In the genomic region with DNA sequence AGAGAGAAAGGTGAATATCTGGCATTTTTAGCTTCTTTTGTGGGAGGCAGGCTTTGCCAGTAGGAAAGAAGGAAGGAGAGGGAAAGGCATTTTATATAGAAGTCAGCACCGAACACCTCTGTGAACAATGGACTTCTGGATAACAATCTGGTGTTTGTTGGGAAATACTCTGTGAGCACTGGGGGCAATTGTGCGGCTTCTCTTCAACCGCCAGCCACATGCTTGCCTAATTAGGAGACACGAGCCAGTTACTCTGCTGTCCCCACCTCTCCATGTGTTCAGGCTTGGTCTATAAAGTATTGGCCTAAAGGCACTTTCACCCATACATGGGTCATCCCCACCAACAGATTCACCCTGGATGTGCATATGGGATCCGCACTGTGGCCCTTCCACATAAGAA, we compare ENCODE assay signal across 18 cellular contexts.
A peak's percentile ranks its signal among the peaks of the same experiment; 100 is the strongest.
DNase-seq lines count a peak whose midpoint lies in the region; ATAC-seq, FAIRE-seq and TF ChIP-seq lines count a peak whose summit lies in the region.
"Had no signal": no experiment of that assay in that cellular context is flagged by ENCODE, and none has a peak within 500 bp of the region (broad histone marks: within the 10 kb centered on the region; RNA-seq: fewer than 3 reads in every experiment).

No MANE protein-coding gene starts in this region.

- intact Hi-C loops in GM12878 (cut with micrococcal nuclease; ENCODE audit: unreplicated experiment): loop anchor here (5.0 kb wide), 1 partner anchor 463 kb away; no protein-coding TSS in a partner anchor

- DNase-seq in GM12892 (ENCODE audit: insufficient read length) (no peak), MV-4-11 (lab: John Stamatoyannopoulos, UW) (peak; percentile 25), GM12878 (ENCODE audit: low read depth, low spot score) (no peak), AG08396 (ENCODE audit: low spot score) (no peak), Ammon's horn (ENCODE audit: low spot score) (no peak), H4 (ENCODE audit: low spot score) (no peak)
- DNase-seq: Caco-2; CD4-positive, alpha-beta T cell; DMS79; GF-D8; GOT3; H9 had no signal

- H3K9ac ChIP-seq in GM12878 (ENCODE audit: control insufficient read depth, insufficient read depth, low read length) (no peak overlapping the region), neural cell (ENCODE audit: low read length) (peak overlapping the region; percentile 29)

- no peaks in the 10 kb centered on the region for H3K9me2 ChIP-seq in neural cell (ENCODE audit: insufficient read depth, low read length)

- H3K27me3 ChIP-seq in GM12878 (replicated peaks in 1 of 2; ENCODE audit: control insufficient read depth in 2 of 2, insufficient read depth in 2 of 2, low read length in 1 of 2) (no peaks in the 10 kb centered on the region), neural cell (ENCODE audit: insufficient read depth, low read depth, low read length) (no peaks in the 10 kb centered on the region)

- H4K20me1 ChIP-seq in GM12878 (ENCODE audit: control insufficient read depth, insufficient read depth): no peaks in the 10 kb centered on the region
- no peaks in the 10 kb centered on the region for H4K20me1 ChIP-seq in neural cell (ENCODE audit: insufficient read depth)

- CTCF ChIA-PET in GM12878 (lab: Yijun Ruan, JAX): interaction anchor here (1.2 to 17.6 kb wide), 7 partner anchors 7 to 233 kb away, joined by 5 to 215 read pairs (median 10); no protein-coding TSS in a partner anchor

- in situ Hi-C loops in GM12878 (cut with MboI): no loop called here

- H3K4me1 ChIP-seq in GM12878 (ENCODE audit: control insufficient read depth, insufficient read depth, low read length): peaks cover 48% of the 10 kb centered on the region
- H3K4me1 ChIP-seq: Caco-2 had no signal

- no peak overlapping the region for H3K4me3 ChIP-seq in GM12878
- H3K4me3 ChIP-seq in neural cell (ENCODE audit: low read length): no peak overlapping the region
- H3K4me3 ChIP-seq: K562 had no signal

- no peak overlapping the region for H2AFZ ChIP-seq in GM12878 (ENCODE audit: control insufficient read depth, low read depth, low read length)
- no peak overlapping the region for H2AFZ ChIP-seq in neural cell (ENCODE audit: low read depth, low read length)

- ATAC-seq in GM12878: no peak
- no peak for ATAC-seq in HG02763 (IDR thresholded peaks at IDR 0.05; ENCODE audit: unreplicated experiment)
- ATAC-seq: K562 had no signal

- H3K27ac ChIP-seq in GM12878 (ENCODE audit: control insufficient read depth, insufficient read depth): no peak overlapping the region
- peak overlapping the region; percentile 68 for H3K27ac ChIP-seq in neural cell (ENCODE audit: low read length)
- H3K27ac ChIP-seq: C4-2B, HL-60 had no signal

- H3K9me3 ChIP-seq in GM12878 (replicated peaks; ENCODE audit: control insufficient read depth, insufficient read depth, low read length) (peaks cover 3% of the 10 kb centered on the region; the same call in 2 of the 3 replicates), neural cell (ENCODE audit: low read length) (no peaks in the 10 kb centered on the region)
- H3K9me3 ChIP-seq: Caco-2 had no signal

- TF ChIP-seq POLR2A in GM12892 (IDR thresholded peaks at IDR 0.05; ENCODE audit: low read depth, low read length) (no peak), GM12878 (IDR thresholded peaks at IDR 0.05; ENCODE audit: low read depth, low read length) (no peak)

- no peaks in the 10 kb centered on the region for H3K36me3 ChIP-seq in GM12878 (ENCODE audit: control insufficient read depth in 2 of 2, insufficient read depth in 2 of 2, low read length in 1 of 2)
- H3K36me3 ChIP-seq in neural cell (ENCODE audit: insufficient read depth, low read length): no peaks in the 10 kb centered on the region

- no TSS peak for BruUV-seq in GM12878 (replicated peaks; lab: Mats Ljungman, UMichigan)

- 60% methylated on average over 5 of the region's 5 CpGs for WGBS in GM12878 (ENCODE audit: insufficient coverage, insufficient replicate concordance, low lambda C conversion rate, missing lambda C conversion rate)

- no peaks in the 10 kb centered on the region for H3K79me2 ChIP-seq in GM12878 (ENCODE audit: control insufficient read depth, insufficient read depth, low read length)
- no peaks in the 10 kb centered on the region for H3K79me2 ChIP-seq in neural cell (replicated peaks; ENCODE audit: insufficient read depth, low read length)

- TF ChIP-seq EP300 in GM12878 (IDR thresholded peaks at IDR 0.05; ENCODE audit: borderline replicate concordance in 1 of 2, control insufficient read depth in 1 of 2, low read depth in 2 of 2, low read length in 2 of 2) (no peak), neural cell (conservative IDR thresholded peaks at IDR 0.05; ENCODE audit: poor library complexity, severe bottlenecking) (no peak)

- TF ChIP-seq RAD21 in GM12878 (IDR thresholded peaks at IDR 0.05; ENCODE audit: insufficient read depth, low read depth, low read length) (no peak), neural cell (conservative IDR thresholded peaks at IDR 0.05) (no peak)

- RAD21 ChIA-PET in GM12878 (lab: Charles Lee; ENCODE audit: unreplicated experiment): interaction anchor here (1.1 to 12.4 kb wide), 5 partner anchors 7 to 134 kb away, joined by 3 to 136 read pairs (median 8); no protein-coding TSS in a partner anchor

- TF ChIP-seq CTCF in GM12878 (IDR thresholded peaks at IDR 0.05 in 2 of 3, conservative IDR thresholded peaks at IDR 0.05 in 1 of 3; ENCODE audit: control insufficient read depth in 2 of 3, extremely low read depth in 1 of 3, insufficient read depth in 1 of 3, low read depth in 3 of 3, low read length in 3 of 3) (no peak), neural cell (IDR thresholded peaks at IDR 0.05; ENCODE audit: poor library complexity, severe bottlenecking) (no peak)

- H3K4me2 ChIP-seq in GM12878 (ENCODE audit: control insufficient read depth, insufficient read depth): peak overlapping the region; percentile 84; the same call in 1 of the 2 replicates
- no peak overlapping the region for H3K4me2 ChIP-seq in neural cell (ENCODE audit: low read length)

- peaks cover 4% of the 10 kb centered on the region for H3F3A ChIP-seq in neural cell (ENCODE audit: insufficient read depth, low read length, poor library complexity, severe bottlenecking)

- POLR2A ChIA-PET in GM12878 (lab: Charles Lee): interaction anchor here (1.2 kb wide), 1 partner anchor 8 kb away, joined by 3 read pairs; no protein-coding TSS in a partner anchor

- FAIRE-seq in GM12892 (lab: Jason Lieb, UNC) (peak; percentile 38), GM12878 (lab: Jason Lieb, UNC) (no peak)
- FAIRE-seq: D721Med, K562 had no signal

- SMC1A ChIA-PET in GM12878 (lab: Charles Lee; ENCODE audit: uncharacterized antibody, unreplicated experiment): interaction anchor here (0.5 to 5.1 kb wide), 10 partner anchors 7 to 1585 kb away, joined by 3 to 81 read pairs (median 7); no protein-coding TSS in a partner anchor

TF ChIP-seq in GM12878, 131 proteins besides CTCF, POLR2A, EP300 and RAD21 (continues in another document):
- TF ChIP-seq ZNF622 (IDR thresholded peaks at IDR 0.05): no peak
- TF ChIP-seq, protein P1, sequence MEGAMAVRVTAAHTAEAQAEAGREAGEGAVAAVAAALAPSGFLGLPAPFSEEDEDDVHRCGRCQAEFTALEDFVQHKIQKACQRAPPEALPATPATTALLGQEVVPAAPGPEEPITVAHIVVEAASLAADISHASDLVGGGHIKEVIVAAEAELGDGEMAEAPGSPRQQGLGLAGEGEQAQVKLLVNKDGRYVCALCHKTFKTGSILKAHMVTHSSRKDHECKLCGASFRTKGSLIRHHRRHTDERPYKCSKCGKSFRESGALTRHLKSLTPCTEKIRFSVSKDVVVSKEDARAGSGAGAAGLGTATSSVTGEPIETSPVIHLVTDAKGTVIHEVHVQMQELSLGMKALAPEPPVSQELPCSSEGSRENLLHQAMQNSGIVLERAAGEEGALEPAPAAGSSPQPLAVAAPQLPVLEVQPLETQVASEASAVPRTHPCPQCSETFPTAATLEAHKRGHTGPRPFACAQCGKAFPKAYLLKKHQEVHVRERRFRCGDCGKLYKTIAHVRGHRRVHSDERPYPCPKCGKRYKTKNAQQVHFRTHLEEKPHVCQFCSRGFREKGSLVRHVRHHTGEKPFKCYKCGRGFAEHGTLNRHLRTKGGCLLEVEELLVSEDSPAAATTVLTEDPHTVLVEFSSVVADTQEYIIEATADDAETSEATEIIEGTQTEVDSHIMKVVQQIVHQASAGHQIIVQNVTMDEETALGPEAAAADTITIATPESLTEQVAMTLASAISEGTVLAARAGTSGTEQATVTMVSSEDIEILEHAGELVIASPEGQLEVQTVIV (IDR thresholded peaks at IDR 0.05; ENCODE audit: borderline replicate concordance, partially characterized antibody): no peak

TF ChIP-seq in neural cell, 6 proteins besides CTCF, POLR2A, EP300 and RAD21:
- TF ChIP-seq POLR2AphosphoS5 (IDR thresholded peaks at IDR 0.05) (no peak), SMC3 (conservative IDR thresholded peaks at IDR 0.05; ENCODE audit: poor library complexity) (no peak), EZH2 (IDR thresholded peaks at IDR 0.05; ENCODE audit: borderline replicate concordance, insufficient read depth, low read length, poor library complexity, severe bottlenecking) (no peak), MXI1 (conservative IDR thresholded peaks at IDR 0.05; ENCODE audit: poor library complexity, severe bottlenecking) (no peak), REST (IDR thresholded peaks at IDR 0.05; ENCODE audit: borderline replicate concordance) (no peak), TAF1 (IDR thresholded peaks at IDR 0.05; ENCODE audit: low read depth) (no peak)
